Comparison of ENCODE assay signal across 21 cellular contexts in the genomic region with DNA sequence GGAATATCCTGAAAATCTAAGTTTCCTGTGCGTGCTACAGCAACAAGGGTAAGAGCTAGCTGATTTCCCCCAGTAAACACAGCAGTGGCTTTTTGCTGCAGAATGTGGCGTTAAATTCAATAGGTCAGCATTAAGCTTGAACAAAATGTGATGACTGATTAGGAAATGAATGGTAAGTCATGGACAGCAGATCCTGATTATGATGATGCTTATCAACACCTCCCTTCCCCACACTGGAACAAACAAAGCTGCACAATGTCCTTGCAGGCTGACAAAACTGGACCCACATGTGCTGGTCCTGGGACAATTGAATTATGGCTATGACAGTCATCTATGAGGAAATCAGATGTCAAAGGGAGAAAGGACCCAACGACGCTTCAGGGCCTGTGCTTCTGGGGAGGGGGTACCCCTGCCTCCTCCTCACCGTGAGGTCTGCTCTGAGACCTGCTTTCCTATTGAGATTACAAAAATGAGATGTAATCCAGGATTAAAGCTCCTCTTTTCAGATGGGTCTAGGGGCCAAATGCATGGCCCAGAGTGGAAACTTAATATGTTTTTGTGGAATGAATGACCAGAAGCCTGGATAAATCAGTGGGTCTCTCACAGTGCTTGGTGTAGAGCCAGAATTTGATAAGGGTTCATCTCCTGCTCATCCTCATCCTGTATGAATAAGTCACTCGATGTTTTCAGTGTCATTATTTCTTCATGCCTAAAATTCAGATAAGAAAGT. TPM values are rescaled to one million over a fixed set of nuclear protein-coding genes. Genes with fewer than 3 reads are reported as not detected.
DNase-seq lines count a peak whose midpoint lies in the region; ATAC-seq, FAIRE-seq and TF ChIP-seq lines count a peak whose summit lies in the region.
"Had no signal": no experiment of that assay in that cellular context is flagged by ENCODE, and none has a peak within 500 bp of the region (broad histone marks: within the 10 kb centered on the region; RNA-seq: fewer than 3 reads in every experiment).

No MANE protein-coding gene starts in this region.

- POLR2A ChIA-PET in A549 (lab: Yijun Ruan, JAX): no interaction called here

- H3K4me3 ChIP-seq in A549 (no peak overlapping the region), parathyroid adenoma (ENCODE audit: low read depth, low read length) (peak overlapping the region; percentile 35)
- H3K4me3 ChIP-seq in effector memory CD4-positive, alpha-beta T cell (ENCODE audit: insufficient read depth, low read depth, low read length, poor library complexity, severe bottlenecking): no peak overlapping the region
- H3K4me3 ChIP-seq: BLaER1 treated with 17β-estradiol and CSF1 and Interleukin-3, amounts not matched to agents 10 nM and 100 nM; GM12878 had no signal

- DNase-seq in A549 (ENCODE audit: low read depth in 1 of 2, low spot score in 1 of 2) (no peak), SK-N-DZ (ENCODE audit: low spot score) (peak; percentile 66), dermis blood vessel endothelial cell (peak; percentile 65), NCI-H2107 treated with DMSO at 0.1 percent for 48 hours (lab: John Stamatoyannopoulos, UW; ENCODE audit: unreplicated experiment) (no peak)
- no peak for DNase-seq in effector memory CD4-positive, alpha-beta T cell
- DNase-seq: 8988T; CD8-positive, alpha-beta T cell; COR-L47; DMS 273 treated with DMSO at 0.1 percent for 48 hours; DMS53; DND-41; EL; H9 had no signal

- H3K9me3 ChIP-seq in A549: peaks cover 29% of the 10 kb centered on the region
- no peaks in the 10 kb centered on the region for H3K9me3 ChIP-seq in parathyroid adenoma (ENCODE audit: control insufficient read depth, low read length)
- no peaks in the 10 kb centered on the region for H3K9me3 ChIP-seq in effector memory CD4-positive, alpha-beta T cell (ENCODE audit: control insufficient read depth, low read length)
- H3K9me3 ChIP-seq: BLaER1 treated with 17β-estradiol and CSF1 and Interleukin-3, amounts not matched to agents 10 nM and 100 nM had no signal

- no peak overlapping the region for H3K9ac ChIP-seq in parathyroid adenoma
- H3K9ac ChIP-seq: BLaER1 treated with 17β-estradiol and CSF1 and Interleukin-3, amounts not matched to agents 10 nM and 100 nM had no signal

- no peak for TF ChIP-seq RAD21 in A549 (conservative IDR thresholded peaks at IDR 0.05 in 1 of 2, IDR thresholded peaks at IDR 0.05 in 1 of 2)

- no peaks in the 10 kb centered on the region for H3K36me3 ChIP-seq in parathyroid adenoma (ENCODE audit: control insufficient read depth, insufficient read depth, low read length)
- H3K36me3 ChIP-seq in effector memory CD4-positive, alpha-beta T cell (ENCODE audit: control insufficient read depth, insufficient read depth, low read length): no peaks in the 10 kb centered on the region
- H3K36me3 ChIP-seq: BLaER1 treated with 17β-estradiol and CSF1 and Interleukin-3, amounts not matched to agents 10 nM and 100 nM had no signal

- TF ChIP-seq EP300 in A549 (IDR thresholded peaks at IDR 0.05): no peak

- TF ChIP-seq CTCF in A549 (IDR thresholded peaks at IDR 0.05): no peak
- TF ChIP-seq CTCF in parathyroid adenoma (IDR thresholded peaks at IDR 0.05): no peak

- WGBS in A549 (ENCODE audit: missing lambda C conversion rate): 94% methylated on average over 6 of the region's 6 CpGs

- no peak for FAIRE-seq in A549 (lab: Jason Lieb, UNC)
- FAIRE-seq: GM12878, GM19239, H1 had no signal

- no peaks in the 10 kb centered on the region for H3K79me2 ChIP-seq in parathyroid adenoma

- H2AFZ ChIP-seq in parathyroid adenoma: no peak overlapping the region

- ATAC-seq in A549: no peak
- ATAC-seq in HG02970 (IDR thresholded peaks at IDR 0.05; ENCODE audit: low FRiP score, unreplicated experiment): no peak
- no peak for ATAC-seq in HG03521 (IDR thresholded peaks at IDR 0.05; ENCODE audit: unreplicated experiment)
- ATAC-seq: CD8-positive, alpha-beta T cell; GM12878 had no signal

- no peaks in the 10 kb centered on the region for H3K27me3 ChIP-seq in parathyroid adenoma (ENCODE audit: control insufficient read depth, insufficient read depth, low read length)
- H3K27me3 ChIP-seq in effector memory CD4-positive, alpha-beta T cell (replicated peaks; ENCODE audit: control insufficient read depth, insufficient read depth, low read length, poor library complexity, severe bottlenecking): no peaks in the 10 kb centered on the region
- H3K27me3 ChIP-seq: BLaER1 treated with 17β-estradiol and CSF1 and Interleukin-3, amounts not matched to agents 10 nM and 100 nM had no signal

- H3K4me1 ChIP-seq in A549: peaks cover 19% of the 10 kb centered on the region; the same call in 2 of the 3 replicates
- peaks cover 27% of the 10 kb centered on the region for H3K4me1 ChIP-seq in parathyroid adenoma
- H3K4me1 ChIP-seq in effector memory CD4-positive, alpha-beta T cell (ENCODE audit: control insufficient read depth, insufficient read depth, low read length, poor library complexity, severe bottlenecking): no peaks in the 10 kb centered on the region

- no peak overlapping the region for H3K4me2 ChIP-seq in A549
- peak overlapping the region; percentile 54 for H3K4me2 ChIP-seq in parathyroid adenoma (ENCODE audit: low read length)
- H3K4me2 ChIP-seq: BLaER1 treated with 17β-estradiol and CSF1 and Interleukin-3, amounts not matched to agents 10 nM and 100 nM had no signal

- no peak for TF ChIP-seq POLR2A in A549 (IDR thresholded peaks at IDR 0.05; ENCODE audit: low read length)

- H3K27ac ChIP-seq in A549 (peak overlapping the region in 1 of 2 experiments; percentile 91; a peak in 4 of 6 replicates), parathyroid adenoma (peak overlapping the region; percentile 98)
- no peak overlapping the region for H3K27ac ChIP-seq in effector memory CD4-positive, alpha-beta T cell (ENCODE audit: insufficient read depth, low read length, poor library complexity, severe bottlenecking)
- H3K27ac ChIP-seq: BLaER1 treated with 17β-estradiol and CSF1 and Interleukin-3, amounts not matched to agents 10 nM and 100 nM; HL-60 had no signal

- CTCF ChIA-PET in A549 (lab: Yijun Ruan, JAX): interaction anchor here (1.0 to 1.1 kb wide), 2 partner anchors 306 to 330 kb away, joined by 3 read pairs; no protein-coding TSS in a partner anchor

TF ChIP-seq in A549, 52 proteins besides CTCF, POLR2A, EP300 and RAD21:
- TF ChIP-seq MAFK (IDR thresholded peaks at IDR 0.05; ENCODE audit: partially characterized antibody) (peak; percentile 33), RCOR1 (IDR thresholded peaks at IDR 0.05; ENCODE audit: low read depth, low read length) (no peak)

RNA-seq across cellular contexts. Expression of a gene that starts 32.0 kb away (rescaled TPM):
- polyA plus RNA-seq in A549 (2011; rRNA removed): 23.7 and 27.7 TPM in 2 replicates
- 4.3 and 4.5 TPM in 2 replicates for polyA plus RNA-seq in A549 (2012; cell fraction: cytosol; rRNA removed)
- 6.0 and 8.4 TPM in 2 replicates for polyA plus RNA-seq in A549 (2012; cell fraction: nucleus; rRNA removed)
- polyA plus RNA-seq in A549 (2017; fragmentation: RNase III; extraction: RNeasy Plus Mini Kit Qiagen cat#74134 plus additional on column Dnase treatment): 16.3 to 16.9 TPM (median 16.4 TPM) in 3 replicates
- polyA minus RNA-seq in A549 (2011; rRNA and poly(A)+ RNA removed): 24.9 and 25.2 TPM in 2 replicates
- 16.2 and 17.1 TPM in 2 replicates for polyA plus RNA-seq in SK-N-DZ (2014; cell fraction: cytosol; rRNA removed)
- 27.2 and 38.8 TPM in 2 replicates for polyA plus RNA-seq in SK-N-DZ (2014; cell fraction: nucleus; rRNA removed)
- 28.4 and 38.7 TPM in 2 replicates for total RNA-seq in dermis blood vessel endothelial cell

Comparison
In these comparisons a context has a peak if more than half of its experiments do, and no peak if none do; other contexts are left out.
1. DNase-seq: peak in SK-N-DZ (single experiment) and dermis blood vessel endothelial cell (single experiment); none in A549 (0 of 2), effector memory CD4-positive, alpha-beta T cell (0 of 3) and NCI-H2107 treated with DMSO at 0.1 percent for 48 hours (single experiment).